17 cellular contexts compared by ENCODE assay signal in the genomic region with DNA sequence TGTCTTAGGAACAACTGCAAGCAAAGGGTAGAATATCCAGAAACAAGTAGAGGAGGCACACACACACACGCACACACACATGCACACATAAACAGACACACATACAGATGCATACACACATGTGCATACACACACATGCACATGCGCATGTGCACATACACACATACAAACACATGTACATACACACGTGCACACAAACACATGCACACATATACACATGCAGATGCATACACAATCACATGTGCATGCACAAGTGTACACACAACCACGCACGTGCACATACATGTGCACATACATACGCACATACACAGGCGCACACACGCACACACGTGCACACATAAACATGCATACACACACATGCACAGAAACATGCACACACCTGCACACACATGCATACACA.
A peak's percentile ranks its signal among the peaks of the same experiment; 100 is the strongest.
DNase-seq lines count a peak whose midpoint lies in the region; ATAC-seq, FAIRE-seq and TF ChIP-seq lines count a peak whose summit lies in the region.
"Had no signal": no experiment of that assay in that cellular context is flagged by ENCODE, and none has a peak within 500 bp of the region (broad histone marks: within the 10 kb centered on the region; RNA-seq: fewer than 3 reads in every experiment).

No MANE protein-coding gene starts in this region.

- H2BK5ac ChIP-seq in H1 (ENCODE audit: low read depth, low read length) (peak overlapping the region; percentile 72; the same call in 1 of the 2 replicates), H9 (ENCODE audit: insufficient read length, low read length) (no peak overlapping the region)

- TF ChIP-seq POLR2A in GM12891 (IDR thresholded peaks at IDR 0.05; ENCODE audit: low read depth, low read length) = no peak
- no peak for TF ChIP-seq POLR2A in H1 (IDR thresholded peaks at IDR 0.05; ENCODE audit: control extremely low read depth in 1 of 2, low read depth in 2 of 2, low read length in 2 of 2)
- no peak for TF ChIP-seq POLR2A in ovary (IDR thresholded peaks at IDR 0.05)

- H2BK15ac ChIP-seq in H1 (ENCODE audit: low read length) (peak overlapping the region; percentile 48), H9 (ENCODE audit: low read depth, low read length) (no peak overlapping the region)

- H3K9me3 ChIP-seq in H1 (ENCODE audit: insufficient read depth in 2 of 2, low read depth in 1 of 2, low read length in 1 of 2) (no peaks in the 10 kb centered on the region), H9 (ENCODE audit: control insufficient read depth, low read depth, low read length) (no peaks in the 10 kb centered on the region), ovary (no peaks in the 10 kb centered on the region)
- no peaks in the 10 kb centered on the region for H3K9me3 ChIP-seq in naive thymus-derived CD4-positive, alpha-beta T cell (ENCODE audit: control insufficient read depth in 2 of 3, low read length in 3 of 3)
- H3K9me3 ChIP-seq: BLaER1 had no signal

- TF ChIP-seq EP300 in H1 (IDR thresholded peaks at IDR 0.05; ENCODE audit: borderline replicate concordance in 1 of 2, low read depth in 2 of 2, low read length in 2 of 2) (no peak), ovary (IDR thresholded peaks at IDR 0.05) (no peak)

- H4K8ac ChIP-seq in H1 (ENCODE audit: extremely low read depth, insufficient read depth, low read length) (no peak overlapping the region), H9 (replicated peaks; ENCODE audit: insufficient read length, low read depth, low read length) (no peak overlapping the region)

- H3K4me1 Mint-ChIP-seq in naive thymus-derived CD4-positive, alpha-beta T cell = no peaks in the 10 kb centered on the region
- H3K4me1 Mint-ChIP-seq in H9 = peaks cover 39 to 50% of the 10 kb centered on the region in 2 experiments
- H3K4me1 Mint-ChIP-seq: CD14-positive monocyte; CD4-positive, alpha-beta memory T cell had no signal

- H3K56ac ChIP-seq in H1 (replicated peaks; ENCODE audit: insufficient read length, low read depth, low read length) (no peak overlapping the region), H9 (ENCODE audit: insufficient read length, low read depth, low read length) (no peak overlapping the region)

- no peak overlapping the region for H3K4me3 ChIP-seq in H1 (ENCODE audit: extremely low read depth in 1 of 4, insufficient read depth in 2 of 4, low read depth in 3 of 4, low read length in 4 of 4)
- no peak overlapping the region for H3K4me3 ChIP-seq in naive thymus-derived CD4-positive, alpha-beta T cell (ENCODE audit: low read length)
- no peak overlapping the region for H3K4me3 ChIP-seq in ovary
- H3K4me3 ChIP-seq: BLaER1, GM23248 had no signal

- H3K36me3 Mint-ChIP-seq in naive thymus-derived CD4-positive, alpha-beta T cell = no peaks in the 10 kb centered on the region
- peaks cover 0 to 8% (median 0%) of the 10 kb centered on the region in 3 experiments; a peak in 3 of 7 replicates for H3K36me3 Mint-ChIP-seq in H9 (ENCODE audit: insufficient read depth in 1 of 3, low read depth in 3 of 3)
- H3K36me3 Mint-ChIP-seq: CD14-positive monocyte; CD4-positive, alpha-beta memory T cell had no signal

- H2BK20ac ChIP-seq in H1 (ENCODE audit: low read length) = peak overlapping the region; percentile 64
- no peak overlapping the region for H2BK20ac ChIP-seq in H9 (ENCODE audit: low read depth, low read length, poor library complexity, severe bottlenecking)

- H3K23ac ChIP-seq in H1 (ENCODE audit: insufficient read length) (no peak overlapping the region), H9 (ENCODE audit: insufficient read length, low read depth, low read length) (no peak overlapping the region)

- 88% methylated on average over 9 of the region's 9 CpGs; no CpG with 5 or more reads in 1 of the 2 experiments for WGBS in H1 (ENCODE audit: extremely low coverage in 1 of 2, insufficient coverage in 1 of 2, insufficient read length in 1 of 2, insufficient replicate concordance in 2 of 2, low coverage in 1 of 2, low lambda C conversion rate in 2 of 2, missing lambda C conversion rate in 1 of 2), 2 experiments
- WGBS in H9 (ENCODE audit: extremely low coverage, insufficient read length, low lambda C conversion rate) = no CpG with 5 or more reads among the region's 9 CpGs
- 89 to 95% (median 95%) methylated on average over 9 of the region's 9 CpGs for WGBS in ovary, 3 donors

- H2AK5ac ChIP-seq in H1 (ENCODE audit: low read depth, low read length) = peak overlapping the region; percentile 65
- no peak overlapping the region for H2AK5ac ChIP-seq in H9 (ENCODE audit: insufficient read length, low read length)

- H4K20me1 ChIP-seq in H1 (replicated peaks in 1 of 2; ENCODE audit: control insufficient read depth in 1 of 2, insufficient read depth in 2 of 2, low read length in 2 of 2) = peaks cover 0 to 3% of the 10 kb centered on the region in 2 experiments
- H4K20me1 ChIP-seq in H9 (ENCODE audit: control insufficient read depth, insufficient read depth, insufficient read length) = no peaks in the 10 kb centered on the region
- H4K20me1 ChIP-seq: BLaER1 had no signal

- POLR2A ChIA-PET in H1 (lab: Charles Lee; ENCODE audit: partially characterized antibody) = no interaction called here
- POLR2A ChIA-PET in naive thymus-derived CD4-positive, alpha-beta T cell (lab: Charles Lee) = no interaction called here

- intact Hi-C loops in naive thymus-derived CD4-positive, alpha-beta T cell (cut with micrococcal nuclease) = no loop called here
- intact Hi-C loops in ovary (cut with DNase I) = no loop called here

- H3K79me1 ChIP-seq in H1 (ENCODE audit: low read depth, low read length) = no peaks in the 10 kb centered on the region
- no peaks in the 10 kb centered on the region for H3K79me1 ChIP-seq in H9 (ENCODE audit: insufficient read depth, low read depth, low read length, poor library complexity, severe bottlenecking)

- no peak overlapping the region for H3K9ac ChIP-seq in H1 (replicated peaks in 1 of 4; ENCODE audit: extremely low read depth in 1 of 4, low read depth in 3 of 4, low read length in 3 of 4)
- no peak overlapping the region for H3K9ac ChIP-seq in H9 (ENCODE audit: extremely low read depth, insufficient read length, low read length)
- H3K9ac ChIP-seq: BLaER1, GM23248 had no signal

- H3K9me3 Mint-ChIP-seq in naive thymus-derived CD4-positive, alpha-beta T cell = peaks cover 0 to 7% (median 0%) of the 10 kb centered on the region in 11 donors
- H3K9me3 Mint-ChIP-seq in H9 = peaks cover 2 to 3% of the 10 kb centered on the region in 2 experiments; a peak in 3 of 5 replicates

- no peaks in the 10 kb centered on the region; a peak in 1 of 7 replicates for H3K27me3 ChIP-seq in H1 (replicated peaks in 1 of 4; ENCODE audit: control insufficient read depth in 3 of 4, extremely low read depth in 1 of 4, insufficient read depth in 3 of 4, low read length in 3 of 4)
- H3K27me3 ChIP-seq in naive thymus-derived CD4-positive, alpha-beta T cell (ENCODE audit: control insufficient read depth in 2 of 2, insufficient read depth in 2 of 2, low read length in 2 of 2) = no peaks in the 10 kb centered on the region
- no peaks in the 10 kb centered on the region for H3K27me3 ChIP-seq in H9 (ENCODE audit: insufficient read depth, low read length)
- H3K27me3 ChIP-seq in ovary = no peaks in the 10 kb centered on the region
- H3K27me3 ChIP-seq: BLaER1 had no signal

- peaks cover 0 to 5% (median 0%) of the 10 kb centered on the region in 5 donors for H3K27me3 Mint-ChIP-seq in naive thymus-derived CD4-positive, alpha-beta T cell
- H3K27me3 Mint-ChIP-seq in H9 (ENCODE audit: low read depth) = no peaks in the 10 kb centered on the region
- H3K27me3 Mint-ChIP-seq: CD4-positive, alpha-beta memory T cell had no signal

- H2BK12ac ChIP-seq in H1 (ENCODE audit: low read depth, low read length) (peak overlapping the region; percentile 93; the same call in 1 of the 2 replicates), H9 (ENCODE audit: insufficient read length, low read depth, low read length) (no peak overlapping the region)

- DNase-seq in GM12891 (ENCODE audit: insufficient read length, low spot score) (no peak), HTR-8/SVneo (ENCODE audit: insufficient read length, low spot score) (no peak), H1 (ENCODE audit: low read depth in 1 of 2, low spot score in 2 of 2) (no peak), H9 (no peak), NCI-H345 treated with DMSO at 0.1 percent for 48 hours (lab: John Stamatoyannopoulos, UW; ENCODE audit: unreplicated experiment) (no peak), ovary (no peak)
- no peak for DNase-seq in naive thymus-derived CD4-positive, alpha-beta T cell
- DNase-seq: 8988T; CD4-positive, alpha-beta memory T cell; DMS153; DMS79; GDM1; GM23248; H7 had no signal

- H3K14ac ChIP-seq in H1 (ENCODE audit: insufficient read length) (no peak overlapping the region), H9 (ENCODE audit: insufficient read depth, low read length) (no peak overlapping the region)

- H4K91ac ChIP-seq in H1 (replicated peaks; ENCODE audit: insufficient read length, low read length) (peak overlapping the region; percentile 91), H9 (ENCODE audit: insufficient read length, low read depth, low read length) (no peak overlapping the region)

- H3K4ac ChIP-seq in H1 (replicated peaks; ENCODE audit: insufficient read length, low read depth, low read length) = peak overlapping the region; percentile 69
- no peak overlapping the region for H3K4ac ChIP-seq in H9 (ENCODE audit: low read depth, low read length)

- no peak for TF ChIP-seq CTCF in H1 (IDR thresholded peaks at IDR 0.05; ENCODE audit: control extremely low read depth in 1 of 3, insufficient read depth in 1 of 3, low read depth in 1 of 3, low read length in 3 of 3)
- no peak for TF ChIP-seq CTCF in H9 (conservative IDR thresholded peaks at IDR 0.05)
- TF ChIP-seq CTCF in ovary (IDR thresholded peaks at IDR 0.05) = no peak

- H3K36me3 ChIP-seq in H1 (ENCODE audit: control insufficient read depth in 2 of 4, insufficient read depth in 4 of 4, low read length in 3 of 4) (no peaks in the 10 kb centered on the region), ovary (no peaks in the 10 kb centered on the region)
- no peaks in the 10 kb centered on the region for H3K36me3 ChIP-seq in naive thymus-derived CD4-positive, alpha-beta T cell (ENCODE audit: control insufficient read depth in 2 of 3, insufficient read depth in 3 of 3, low read length in 3 of 3)
- H3K36me3 ChIP-seq: BLaER1 had no signal

- peak; percentile 37 for ATAC-seq in naive thymus-derived CD4-positive, alpha-beta T cell
- no peak for ATAC-seq in HG02885 (IDR thresholded peaks at IDR 0.05; ENCODE audit: poor library complexity, unreplicated experiment)

- peak overlapping the region; percentile 11; the same call in 1 of the 2 replicates for H3K27ac ChIP-seq in H1 (ENCODE audit: low read depth, low read length)
- H3K27ac ChIP-seq in naive thymus-derived CD4-positive, alpha-beta T cell (ENCODE audit: low read depth, low read length) = no peak overlapping the region
- no peak overlapping the region for H3K27ac ChIP-seq in H9 (ENCODE audit: insufficient read length, low read depth, low read length)
- no peak overlapping the region for H3K27ac ChIP-seq in ovary
- H3K27ac ChIP-seq: BLaER1, GM23248 had no signal

- H3K18ac ChIP-seq in H1 (ENCODE audit: extremely low read depth, low read length) (peak overlapping the region; percentile 63; the same call in 1 of the 2 replicates), H9 (ENCODE audit: insufficient read length, low read depth, low read length) (no peak overlapping the region)

- FAIRE-seq in GM12891 (lab: Jason Lieb, UNC) = peak; percentile 76
- FAIRE-seq in HTR-8/SVneo (lab: Jason Lieb, UNC) = peak; percentile 98
- FAIRE-seq in H1 (lab: Jason Lieb, UNC) = no peak

- peaks cover 3 to 9% (median 7%) of the 10 kb centered on the region in 4 experiments; a peak in 6 of 7 replicates for H3K4me1 ChIP-seq in H1 (replicated peaks in 1 of 4; ENCODE audit: control insufficient read depth in 3 of 4, insufficient read depth in 4 of 4, low read length in 3 of 4)
- H3K4me1 ChIP-seq in naive thymus-derived CD4-positive, alpha-beta T cell (ENCODE audit: control insufficient read depth in 2 of 2, insufficient read depth in 2 of 2, low read length in 2 of 2) = no peaks in the 10 kb centered on the region
- peaks cover 12% of the 10 kb centered on the region; the same call in 1 of the 2 replicates for H3K4me1 ChIP-seq in H9 (ENCODE audit: insufficient read depth, low read length)
- no peaks in the 10 kb centered on the region for H3K4me1 ChIP-seq in ovary (ENCODE audit: insufficient read depth)
- H3K4me1 ChIP-seq: BLaER1 had no signal

- H2AFZ ChIP-seq in H1 (ENCODE audit: low read length) = no peak overlapping the region
- H2AFZ ChIP-seq in H9 (ENCODE audit: low read length) = no peak overlapping the region
- H2AFZ ChIP-seq: GM23248 had no signal

- H4K5ac ChIP-seq in H1 (ENCODE audit: insufficient read length, low read depth, low read length) = peak overlapping the region; percentile 6
- no peak overlapping the region for H4K5ac ChIP-seq in H9 (ENCODE audit: insufficient read length, low read depth, low read length)

- CTCF ChIA-PET in H1 (lab: Charles Lee; ENCODE audit: partially characterized antibody) = no interaction called here
- CTCF ChIA-PET in naive thymus-derived CD4-positive, alpha-beta T cell (lab: Charles Lee) = no interaction called here

- no peak overlapping the region for H3K4me3 Mint-ChIP-seq in naive thymus-derived CD4-positive, alpha-beta T cell
- no peak overlapping the region; a peak in 1 of 5 replicates for H3K4me3 Mint-ChIP-seq in H9
- H3K4me3 Mint-ChIP-seq: CD14-positive monocyte; CD4-positive, alpha-beta memory T cell had no signal

- no peak for TF ChIP-seq RAD21 in H1 (IDR thresholded peaks at IDR 0.05 in 1 of 2, conservative IDR thresholded peaks at IDR 0.05 in 1 of 2; ENCODE audit: low read depth in 2 of 2, low read length in 2 of 2)

- H3K79me2 ChIP-seq in H1 (ENCODE audit: control insufficient read depth in 1 of 2, insufficient read depth in 2 of 2, low read length in 2 of 2) = no peaks in the 10 kb centered on the region; a peak in 1 of 4 replicates
- no peaks in the 10 kb centered on the region for H3K79me2 ChIP-seq in H9 (ENCODE audit: insufficient read depth, low read length)

- H2BK120ac ChIP-seq in H1 (replicated peaks; ENCODE audit: low read depth, low read length) (peak overlapping the region; percentile 14), H9 (ENCODE audit: low read depth, low read length, poor library complexity, severe bottlenecking) (no peak overlapping the region)

- H3T11ph ChIP-seq in H9 (ENCODE audit: low read length) = no peak overlapping the region

- no peak overlapping the region for H3K27ac Mint-ChIP-seq in naive thymus-derived CD4-positive, alpha-beta T cell
- peak overlapping the region in 1 of 3 experiments; percentile 40; a peak in 3 of 7 replicates for H3K27ac Mint-ChIP-seq in H9
- H3K27ac Mint-ChIP-seq: CD14-positive monocyte; CD4-positive, alpha-beta memory T cell had no signal

- H3K4me2 ChIP-seq in H1 (ENCODE audit: insufficient read depth in 1 of 2, low read depth in 2 of 2, low read length in 2 of 2) (peak overlapping the region; percentile 9 to 10; a peak in 2 of 4 replicates), H9 (ENCODE audit: insufficient read depth, insufficient read length, low read length) (no peak overlapping the region)
- H3K4me2 ChIP-seq: BLaER1 had no signal

- H3K23me2 ChIP-seq in H1 (ENCODE audit: low read depth, low read length) (peaks cover 4% of the 10 kb centered on the region; the same call in 1 of the 2 replicates), H9 (ENCODE audit: insufficient read length, low read depth, low read length, poor library complexity, severe bottlenecking) (no peaks in the 10 kb centered on the region)
